In genomic region chr6:52284460-52285173, GRCh38 we compare ENCODE assay signal across 1 cellular context.
A peak's percentile ranks its signal among the peaks of the same experiment; 100 is the strongest.
TF ChIP-seq lines count a peak whose summit lies in the region.

MCM3 (minus strand) TSS chr6:52284742; CDS start chr6:52284674, 68 bp downstream.

TF ChIP-seq in HEK293, 187 proteins besides CTCF, POLR2A, EP300 and RAD21 (continued from another document and continues in another):
- TF ChIP-seq ZNF596 (tag by site-specific recombination; IDR thresholded peaks at IDR 0.05) (no peak), ZNF132 (tag by site-specific recombination; IDR thresholded peaks at IDR 0.05; ENCODE audit: borderline replicate concordance) (no peak), ZFHX2 (tag by site-specific recombination; conservative IDR thresholded peaks at IDR 0.05) (no peak), INSM2 (tag by site-specific recombination; IDR thresholded peaks at IDR 0.05) (peak; percentile 45; the same call in 1 of the 2 replicates), ZNF654 (tag by site-specific recombination; IDR thresholded peaks at IDR 0.05; ENCODE audit: low read depth) (no peak), KLF16 (tag by site-specific recombination; IDR thresholded peaks at IDR 0.05) (0 out of 2 replicates have a peak, but pooled peaks have one; percentile 37), ZNF610 (tag by site-specific recombination; IDR thresholded peaks at IDR 0.05; ENCODE audit: borderline replicate concordance) (no peak), ZNF600 (tag by site-specific recombination; IDR thresholded peaks at IDR 0.05) (peak; percentile 30; the same call in 1 of the 2 replicates), GFI1B (tag by site-specific recombination; IDR thresholded peaks at IDR 0.05) (no peak), FEZF1 (tag by site-specific recombination; IDR thresholded peaks at IDR 0.05) (no peak), ZNF324 (tag by site-specific recombination; IDR thresholded peaks at IDR 0.05) (no peak), ZNF211 (tag by site-specific recombination; IDR thresholded peaks at IDR 0.05; ENCODE audit: low read depth) (no peak), ZNF585B (tag by site-specific recombination; IDR thresholded peaks at IDR 0.05) (no peak), EGR2 (tag by site-specific recombination; IDR thresholded peaks at IDR 0.05; ENCODE audit: low read depth) (no peak), ZIC2 (tag by site-specific recombination; IDR thresholded peaks at IDR 0.05) (peak; percentile 13; the same call in 1 of the 2 replicates), BCL6B (tag by site-specific recombination; IDR thresholded peaks at IDR 0.05) (peak; percentile 58), ZNF354C (tag by site-specific recombination; IDR thresholded peaks at IDR 0.05; ENCODE audit: borderline replicate concordance, low read depth) (no peak), ZNF670 (tag by site-specific recombination; IDR thresholded peaks at IDR 0.05; ENCODE audit: low read depth) (no peak), ZNF623 (tag by site-specific recombination; IDR thresholded peaks at IDR 0.05) (0 out of 2 replicates have a peak, but pooled peaks have one; percentile 32), ZNF518A (tag by site-specific recombination; conservative IDR thresholded peaks at IDR 0.05; ENCODE audit: low read depth) (peak; percentile 58), ZFP3 (tag by site-specific recombination; IDR thresholded peaks at IDR 0.05; ENCODE audit: low read depth) (no peak), ZNF639 (tag by site-specific recombination; IDR thresholded peaks at IDR 0.05) (no peak; the same call in none of the 2 replicates), ZBTB6 (tag by site-specific recombination; IDR thresholded peaks at IDR 0.05) (peak; percentile 70; the same call in 1 of the 2 replicates), PRDM1 (tag by site-specific recombination; IDR thresholded peaks at IDR 0.05) (no peak), ZNF777 (tag by site-specific recombination; IDR thresholded peaks at IDR 0.05; ENCODE audit: borderline replicate concordance) (peak; percentile 45; the same call in 1 of the 2 replicates), ZNF830 (tag by site-specific recombination; IDR thresholded peaks at IDR 0.05; ENCODE audit: low read depth) (no peak), ZNF248 (tag by site-specific recombination; IDR thresholded peaks at IDR 0.05) (no peak), ZNF341 (tag by site-specific recombination; IDR thresholded peaks at IDR 0.05; ENCODE audit: low read depth) (peak; percentile 100), YY1 (tag by site-specific recombination; IDR thresholded peaks at IDR 0.05) (0 out of 2 replicates have a peak, but pooled peaks have one; percentile 39), ZNF223 (tag by site-specific recombination; IDR thresholded peaks at IDR 0.05) (no peak), ZNF416 (tag by site-specific recombination; IDR thresholded peaks at IDR 0.05) (no peak), ZNF280D (tag by site-specific recombination; IDR thresholded peaks at IDR 0.05) (no peak), ZNF10 (tag by site-specific recombination; IDR thresholded peaks at IDR 0.05) (no peak), ZNF837 (tag by site-specific recombination; IDR thresholded peaks at IDR 0.05) (no peak), PRDM2 (tag by site-specific recombination; IDR thresholded peaks at IDR 0.05; ENCODE audit: borderline replicate concordance) (no peak), ZSCAN30 (tag by site-specific recombination; IDR thresholded peaks at IDR 0.05) (peak; percentile 67; the same call in 1 of the 2 replicates), ZNF404 (tag by site-specific recombination; IDR thresholded peaks at IDR 0.05) (no peak), ZNF544 (tag by site-specific recombination; IDR thresholded peaks at IDR 0.05) (no peak), ZNF513 (tag by site-specific recombination; IDR thresholded peaks at IDR 0.05) (no peak)
